In genomic region chr3:115476472-115476871, GRCh38 we compare ENCODE assay signal across 34 cellular contexts.
"Had no signal": no experiment of that assay in that cellular context is flagged by ENCODE, and none has a peak within 500 bp of the region (broad histone marks: within the 10 kb centered on the region; RNA-seq: fewer than 3 reads in every experiment).

No MANE protein-coding gene starts in this region.

- FAIRE-seq: astrocyte had no signal

- H3K9me3 ChIP-seq: adrenal gland, body of pancreas, breast epithelium had no signal

- ATAC-seq: activated CD4-positive, alpha-beta T cell treated with anti-CD3 and anti-CD28 coated beads for 36 hours; activated CD4-positive, CD25-positive, alpha-beta regulatory T cell treated with anti-CD3 and anti-CD28 coated beads, Interleukin-2, amount 50 U/mL, for 24 hours; activated CD8-positive, alpha-beta T cell treated with anti-CD3 and anti-CD28 coated beads for 36 hours; activated naive CD4-positive, alpha-beta T cell treated with anti-CD3 and anti-CD28 coated beads, Interleukin-2, amount 50 U/mL, for 72 hours; activated T-cell treated with anti-CD3 and anti-CD28 coated beads, Interleukin-2, amount 50 U/mL, for 4 hours; activated T-cell treated with anti-CD3 and anti-CD28 coated beads, Interleukin-2, amount 50 U/mL, for 72 hours; activated T-helper 17 cell treated with anti-CD3 and anti-CD28 coated beads, Interleukin-2, amount 50 U/mL, for 72 hours; body of pancreas had no signal

- H3K36me3 ChIP-seq: adrenal gland, brain microvascular endothelial cell, breast epithelium, WERI-Rb-1 had no signal

- H3K27me3 ChIP-seq: adrenal gland, body of pancreas, brain microvascular endothelial cell, breast epithelium had no signal

- H3K27ac ChIP-seq: adrenal gland, body of pancreas, brain microvascular endothelial cell, breast epithelium, WERI-Rb-1 had no signal

- H3K4me3 ChIP-seq: adrenal gland, body of pancreas, breast epithelium had no signal

- DNase-seq: activated CD4-positive, alpha-beta memory T cell treated with anti-CD3 and anti-CD28 coated beads for 36 hours; activated CD4-positive, alpha-beta T cell treated with anti-CD3 and anti-CD28 coated beads for 1 hour; activated CD4-positive, alpha-beta T cell treated with anti-CD3 and anti-CD28 coated beads for 36 hours; activated CD4-positive, alpha-beta T cell treated with anti-CD3 and anti-CD28 coated beads for 48 hours; activated CD4-positive, alpha-beta T cell treated with anti-CD3 and anti-CD28 coated beads, Interleukin-2, amount 50 U/mL, for 1 hour; activated CD4-positive, alpha-beta T cell treated with anti-CD3 and anti-CD28 coated beads, Interleukin-2, amount 50 U/mL, for 4 hours; activated CD4-positive, CD25-positive, alpha-beta regulatory T cell; activated CD8-positive, alpha-beta memory T cell treated with anti-CD3 and anti-CD28 coated beads, Interleukin-2, amount 50 U/mL, for 4 hours; activated CD8-positive, alpha-beta T cell treated with anti-CD3 and anti-CD28 coated beads for 36 hours; activated effector memory CD4-positive, alpha-beta T cell treated with anti-CD3 and anti-CD28 coated beads, Interleukin-2, amount 50 U/mL, for 16 hours; activated gamma-delta T cell treated with Interleukin-2 at 50 U/mL for 16 hours; activated naive CD4-positive, alpha-beta T cell; activated naive CD4-positive, alpha-beta T cell treated with anti-CD3 and anti-CD28 coated beads for 36 hours; activated naive CD4-positive, alpha-beta T cell treated with anti-CD3 and anti-CD28 coated beads, Interleukin-2, amount 50 U/mL, for 16 hours; activated naive CD8-positive, alpha-beta T cell treated with anti-CD3 and anti-CD28 coated beads for 36 hours; activated T-cell treated with anti-CD3 and anti-CD28 coated beads for 4 hours; activated T-cell treated with anti-CD3 and anti-CD28 coated beads, Interleukin-2, amount 50 U/mL, for 1 hour; activated T-cell treated with anti-CD3 and anti-CD28 coated beads, Interleukin-2, amount 50 U/mL, for 4 hours; activated T-cell treated with anti-CD3 and anti-CD28 coated beads, Interleukin-2, amount 50 U/mL, for 72 hours; adrenal gland; amniotic stem cell; aorta; body of pancreas; brain microvascular endothelial cell; central memory CD4-positive, alpha-beta T cell; T-helper 1 cell; T-helper 2 cell; T-helper 9 cell; WERI-Rb-1 had no signal
